22 cellular contexts compared by ENCODE assay signal in genomic region chr12:120738252-120739030, GRCh38. TPM values are rescaled to one million over a fixed set of nuclear protein-coding genes. Genes with fewer than 3 reads are reported as not detected.
DNase-seq lines count a peak whose midpoint lies in the region; ATAC-seq, FAIRE-seq and TF ChIP-seq lines count a peak whose summit lies in the region.
"Had no signal": no experiment of that assay in that cellular context is flagged by ENCODE, and none has a peak within 500 bp of the region (broad histone marks: within the 10 kb centered on the region; RNA-seq: fewer than 3 reads in every experiment).

No MANE protein-coding gene starts in this region.

- DNase-seq in Right ventricle myocardium superior (no peak), heart left ventricle (no peak), K562 (ENCODE audit: extremely low read depth in 1 of 4, low spot score in 3 of 4) (no peak), right lobe of liver (peak in 2 of 3 donors; percentile 80 to 83), type B pancreatic cell (ENCODE audit: extremely low spot score, unreplicated experiment) (no peak), OCI-M2 (lab: John Stamatoyannopoulos, UW; ENCODE audit: unreplicated experiment) (no peak), NCI-H1694 treated with DMSO at 0.1 percent for 48 hours (lab: John Stamatoyannopoulos, UW) (no peak), H9 (no peak)
- DNase-seq: Calu3; CD8-positive, alpha-beta T cell; DMS153; MV-4-11; NCI-H1417; NCI-H187; NCI-H226; NCI-H774; PC-3; SHP77 had no signal

- no peaks in the 10 kb centered on the region for H3K9me3 Mint-ChIP-seq in type B pancreatic cell
- H3K9me3 Mint-ChIP-seq in H9, result peaks cover 2% of the 10 kb centered on the region in 2 experiments; a peak in 2 of 5 replicates
- H3K9me3 Mint-ChIP-seq: CD8-positive, alpha-beta T cell had no signal

- H4K5ac ChIP-seq in H9 (ENCODE audit: insufficient read length, low read depth, low read length), result no peak overlapping the region

- H3K36me3 Mint-ChIP-seq in type B pancreatic cell (peaks cover 3% of the 10 kb centered on the region), H9 (ENCODE audit: insufficient read depth in 1 of 3, low read depth in 3 of 3) (peaks cover 2 to 6% (median 6%) of the 10 kb centered on the region in 3 experiments; a peak in 4 of 7 replicates)

- no peak for FAIRE-seq in K562 (lab: Jason Lieb, UNC)
- FAIRE-seq: GM12891 had no signal

- H3K9me1 ChIP-seq in K562 (ENCODE audit: control insufficient read depth, insufficient read depth, low read length), result no peaks in the 10 kb centered on the region

- no peaks in the 10 kb centered on the region for H3K23me2 ChIP-seq in H9 (ENCODE audit: insufficient read length, low read depth, low read length, poor library complexity, severe bottlenecking)

- H3K79me2 ChIP-seq in K562 (ENCODE audit: control insufficient read depth, insufficient read depth, low read length), result no peaks in the 10 kb centered on the region
- H3K79me2 ChIP-seq in H9 (ENCODE audit: insufficient read depth, low read length), result no peaks in the 10 kb centered on the region

- H3K18ac ChIP-seq in H9 (ENCODE audit: insufficient read length, low read depth, low read length), result no peak overlapping the region

- TF ChIP-seq EP300 in K562 (IDR thresholded peaks at IDR 0.05; ENCODE audit: low read length), result no peak

- H3K4me3 ChIP-seq in heart left ventricle (no peak overlapping the region), K562 (no peak overlapping the region), right lobe of liver (no peak overlapping the region)
- H3K4me3 ChIP-seq: BLaER1 treated with 17β-estradiol and CSF1 and Interleukin-3, amounts not matched to agents 10 nM and 100 nM; HAP-1 had no signal

- H3K27ac ChIP-seq in heart left ventricle (no peak overlapping the region), K562 (ENCODE audit: extremely low read depth, low read depth, low read length) (no peak overlapping the region), right lobe of liver (no peak overlapping the region), H9 (ENCODE audit: insufficient read length, low read depth, low read length) (no peak overlapping the region)
- H3K27ac ChIP-seq: BLaER1 treated with 17β-estradiol and CSF1 and Interleukin-3, amounts not matched to agents 10 nM and 100 nM; HL-60 had no signal

- WGBS in heart left ventricle, 4 donors, result 88 to 92% (median 90%) methylated on average over 13 to 31 of the region's 31 CpGs
- WGBS in K562 (ENCODE audit: insufficient coverage, low coverage, missing lambda C conversion rate), result 90% methylated on average over 27 of the region's 31 CpGs
- 92% methylated on average over 2 of the region's 31 CpGs for WGBS in right lobe of liver (ENCODE audit: insufficient coverage, low coverage, low lambda C conversion rate, missing lambda C conversion rate)
- no CpG with 5 or more reads among the region's 31 CpGs for WGBS in H9 (ENCODE audit: extremely low coverage, insufficient read length, low lambda C conversion rate)

- no peak overlapping the region for H3K4ac ChIP-seq in H9 (ENCODE audit: low read depth, low read length)

- TF ChIP-seq CTCF in heart left ventricle (IDR thresholded peaks at IDR 0.05) (peak in 1 of 12 donors; percentile 2), K562 (IDR thresholded peaks at IDR 0.05 in 2 of 3, conservative IDR thresholded peaks at IDR 0.05 in 1 of 3; ENCODE audit: insufficient read depth in 2 of 3, low read depth in 1 of 3, low read length in 3 of 3) (0 out of 6 replicates have a peak, but pooled peaks of 1 of the 3 experiments have one; percentile 2), right lobe of liver (IDR thresholded peaks at IDR 0.05) (no peak), type B pancreatic cell (conservative IDR thresholded peaks at IDR 0.05) (peak; percentile 8), H9 (conservative IDR thresholded peaks at IDR 0.05) (no peak)

- no peak overlapping the region for H3K9ac ChIP-seq in K562 (ENCODE audit: insufficient read depth in 1 of 2, low read depth in 2 of 2, low read length in 2 of 2)
- no peak overlapping the region for H3K9ac ChIP-seq in H9 (ENCODE audit: extremely low read depth, insufficient read length, low read length)
- H3K9ac ChIP-seq: BLaER1 treated with 17β-estradiol and CSF1 and Interleukin-3, amounts not matched to agents 10 nM and 100 nM had no signal

- H2BK15ac ChIP-seq in H9 (ENCODE audit: low read depth, low read length), result no peak overlapping the region; the same call in 1 of the 2 replicates

- intact Hi-C loops in Right ventricle myocardium superior (cut with DNase I), result no loop called here
- intact Hi-C loops in heart left ventricle (cut with DNase I), result no loop called here
- intact Hi-C loops in K562 (cut with micrococcal nuclease), result no loop called here
- intact Hi-C loops in right lobe of liver (cut with DNase I), result no loop called here

- no peak overlapping the region for H3K56ac ChIP-seq in H9 (ENCODE audit: insufficient read length, low read depth, low read length)

- no peak overlapping the region for H4K91ac ChIP-seq in H9 (ENCODE audit: insufficient read length, low read depth, low read length)

- TF ChIP-seq POLR2A in heart left ventricle (IDR thresholded peaks at IDR 0.05) (no peak), K562 (conservative IDR thresholded peaks at IDR 0.05) (no peak), right lobe of liver (IDR thresholded peaks at IDR 0.05) (no peak)

- in situ Hi-C loops in K562 (cut with MboI), result no loop called here

- POLR2A ChIA-PET in K562 (lab: Yijun Ruan, JAX), result interaction anchor here (0.5 to 0.8 kb wide), 5 partner anchors 18 to 558 kb away, joined by 3 read pairs; no protein-coding TSS in a partner anchor

- no peak overlapping the region for H3T11ph ChIP-seq in H9 (ENCODE audit: low read length)

- H4K20me1 ChIP-seq in K562 (replicated peaks; ENCODE audit: control insufficient read depth, insufficient read depth, low read length), result 0 out of 2 replicates have a peak, but pooled peaks cover 5% of the 10 kb centered on the region
- H4K20me1 ChIP-seq in H9 (ENCODE audit: control insufficient read depth, insufficient read depth, insufficient read length), result no peaks in the 10 kb centered on the region

- peaks cover 0 to 43% (median 15%) of the 10 kb centered on the region in 9 donors for H3K36me3 ChIP-seq in heart left ventricle
- H3K36me3 ChIP-seq in K562 (ENCODE audit: control insufficient read depth, insufficient read depth, low read length), result peaks cover 12% of the 10 kb centered on the region; the same call in 1 of the 3 replicates
- peaks cover 0 to 7% (median 0%) of the 10 kb centered on the region in 4 donors for H3K36me3 ChIP-seq in right lobe of liver
- H3K36me3 ChIP-seq: HAP-1 had no signal

- H3K4me1 ChIP-seq in heart left ventricle (no peaks in the 10 kb centered on the region), K562 (replicated peaks in 1 of 2; ENCODE audit: control insufficient read depth in 2 of 2, insufficient read depth in 2 of 2, low read length in 2 of 2) (peaks cover 0 to 16% of the 10 kb centered on the region in 2 experiments; a peak in 2 of 5 replicates), right lobe of liver (peaks cover 0 to 34% (median 13%) of the 10 kb centered on the region in 4 donors), H9 (ENCODE audit: insufficient read depth, low read length) (no peaks in the 10 kb centered on the region)
- H3K4me1 ChIP-seq: HAP-1 had no signal

- H2AFZ ChIP-seq in K562 (ENCODE audit: low read depth, low read length) (no peak overlapping the region), H9 (ENCODE audit: low read length) (no peak overlapping the region)

- H3K27ac Mint-ChIP-seq in type B pancreatic cell (no peak overlapping the region), H9 (peak overlapping the region in 1 of 3 experiments; percentile 95; a peak in 1 of 7 replicates)
- H3K27ac Mint-ChIP-seq: CD8-positive, alpha-beta T cell had no signal

- no peak overlapping the region for H2BK5ac ChIP-seq in H9 (ENCODE audit: insufficient read length, low read length)

- H3K27me3 Mint-ChIP-seq in type B pancreatic cell (no peaks in the 10 kb centered on the region), H9 (ENCODE audit: low read depth) (no peaks in the 10 kb centered on the region)

- no peak overlapping the region for H3K23ac ChIP-seq in H9 (ENCODE audit: insufficient read length, low read depth, low read length)

- no peak overlapping the region for H2AK5ac ChIP-seq in H9 (ENCODE audit: insufficient read length, low read length)

- no peaks in the 10 kb centered on the region for H3K27me3 ChIP-seq in heart left ventricle
- no peaks in the 10 kb centered on the region for H3K27me3 ChIP-seq in K562 (ENCODE audit: control insufficient read depth in 2 of 2, insufficient read depth in 2 of 2, low read length in 2 of 2)
- H3K27me3 ChIP-seq in right lobe of liver, result no peaks in the 10 kb centered on the region
- no peaks in the 10 kb centered on the region for H3K27me3 ChIP-seq in H9 (ENCODE audit: insufficient read depth, low read length)
- H3K27me3 ChIP-seq: BLaER1 treated with 17β-estradiol and CSF1 and Interleukin-3, amounts not matched to agents 10 nM and 100 nM had no signal

- H3K14ac ChIP-seq in H9 (ENCODE audit: insufficient read depth, low read length), result no peak overlapping the region

- H3K79me1 ChIP-seq in H9 (ENCODE audit: insufficient read depth, low read depth, low read length, poor library complexity, severe bottlenecking), result no peaks in the 10 kb centered on the region

- no peak for TF ChIP-seq RAD21 in K562 (CRISPR knock-in tag; conservative IDR thresholded peaks at IDR 0.05 in 1 of 2, IDR thresholded peaks at IDR 0.05 in 1 of 2)

- H3K9me3 ChIP-seq in heart left ventricle (no peaks in the 10 kb centered on the region), K562 (replicated peaks; ENCODE audit: control insufficient read depth, insufficient read depth, low read depth, low read length) (no peaks in the 10 kb centered on the region), right lobe of liver (no peaks in the 10 kb centered on the region), H9 (ENCODE audit: control insufficient read depth, low read depth, low read length) (no peaks in the 10 kb centered on the region)
- H3K9me3 ChIP-seq: BLaER1 treated with 17β-estradiol and CSF1 and Interleukin-3, amounts not matched to agents 10 nM and 100 nM; HAP-1 had no signal

- H2BK120ac ChIP-seq in H9 (ENCODE audit: low read depth, low read length, poor library complexity, severe bottlenecking), result no peak overlapping the region

- no peak overlapping the region for H4K8ac ChIP-seq in H9 (replicated peaks; ENCODE audit: insufficient read length, low read depth, low read length)

- H2BK20ac ChIP-seq in H9 (ENCODE audit: low read depth, low read length, poor library complexity, severe bottlenecking), result no peak overlapping the region

- BruUV-seq in K562 (replicated peaks; lab: Mats Ljungman, UMichigan), result no TSS peak

- CTCF ChIA-PET in K562 (lab: Yijun Ruan, JAX; ENCODE audit: low intra/inter-chr PET ratio), result no interaction called here

- no peak overlapping the region for H3K4me2 ChIP-seq in K562 (ENCODE audit: insufficient read depth, low read length)
- no peak overlapping the region for H3K4me2 ChIP-seq in H9 (ENCODE audit: insufficient read depth, insufficient read length, low read length)

- no peak overlapping the region for H2BK12ac ChIP-seq in H9 (ENCODE audit: insufficient read length, low read depth, low read length)

- H3K4me3 Mint-ChIP-seq in type B pancreatic cell (no peak overlapping the region), H9 (no peak overlapping the region)
- H3K4me3 Mint-ChIP-seq: CD8-positive, alpha-beta T cell had no signal

- ATAC-seq in Right ventricle myocardium superior (ENCODE audit: poor library complexity), result peak; percentile 8
- no peak for ATAC-seq in heart left ventricle
- ATAC-seq in K562, result no peak
- peak; percentile 24 to 72 (median 32) for ATAC-seq in right lobe of liver
- ATAC-seq: CD8-positive, alpha-beta T cell; PC-3 had no signal

- H3K4me1 Mint-ChIP-seq in type B pancreatic cell (ENCODE audit: unreplicated experiment), result no peaks in the 10 kb centered on the region
- no peaks in the 10 kb centered on the region for H3K4me1 Mint-ChIP-seq in H9

RNA-seq across cellular contexts. Expression of gene ACADS, which starts 12.8 kb away (rescaled TPM):
- total RNA-seq in Right ventricle myocardium superior (113 TPM), heart left ventricle (100 to 1,000 TPM in 2 of 9 donors, 10 to 100 TPM in 7; 56.7 to 213 (median 78.8) TPM), K562 (2014; rRNA removed) (20.2 and 20.3 TPM in 2 replicates), K562 (2014; rRNA removed; fragmentation: Illumina TruSeq; extraction: Trizol) (2.1 and 3.1 TPM in 2 replicates), K562 (2015; rRNA removed; fragmentation: Illumina TruSeq; extraction: Trizol) (8.8 and 9.0 TPM in 2 replicates), K562 (2021) (17.2 and 18.5 TPM in 2 replicates), right lobe of liver (100 to 1,000 TPM in 5 of 6 experiments, 10 to 100 TPM in 1; 94.1 to 172 (median 156) TPM), type B pancreatic cell (ENCODE audit: low replicate concordance) (12.1 and 16.4 TPM in 2 replicates), H9 (2021) (8.3 and 9.5 TPM in 2 replicates)
- polyA plus RNA-seq in heart left ventricle (10 to 100 TPM; 59.6 to 98.7 TPM), K562 (2011; rRNA removed) (13.6 and 14.1 TPM in 2 replicates), K562 (2014; fragmentation: Illumina TruSeq; extraction: Trizol) (3.3 and 8.3 TPM in 2 replicates), K562 (2014; fragmentation: Nextera tagmentation; extraction: Ambion mirVana) (under 1 TPM; 0.06 to 0.14 TPM), K562 (2014; rRNA removed) (18.3 and 20.3 TPM in 2 replicates)
- total RNA-seq in K562 (2011; cell fraction: chromatin; rRNA removed; ENCODE audit: low replicate concordance), result 6.2 and 32.9 TPM in 2 replicates
- 34.2 and 46.8 TPM in 2 replicates for total RNA-seq in K562 (2011; cell fraction: nucleolus; rRNA removed)
- 17.8 and 18.3 TPM in 2 replicates for total RNA-seq in K562 (2011; cell fraction: nucleoplasm; rRNA removed)
- polyA plus RNA-seq in K562 (2011; cell fraction: cytosol; rRNA removed), result 15.7 and 34.6 TPM in 2 replicates
- polyA plus RNA-seq in K562 (2011; cell fraction: nucleus; rRNA removed), result 34.9 and 56.3 TPM in 2 replicates
- 10.1 and 22.2 TPM in 2 replicates for polyA plus RNA-seq in K562 (2012)
- 2.3 and 3.0 TPM in 2 replicates for polyA minus RNA-seq in K562 (2011; rRNA and poly(A)+ RNA removed)
- 10.6 and 11.6 TPM in 2 replicates for polyA minus RNA-seq in K562 (2011; cell fraction: cytosol; rRNA and poly(A)+ RNA removed)
- 11.1 and 14.4 TPM in 2 replicates for polyA minus RNA-seq in K562 (2011; cell fraction: nucleus; rRNA and poly(A)+ RNA removed)

RNA-seq across cellular contexts. Expression of gene UNC119B, which starts 28.2 kb away (rescaled TPM):
- total RNA-seq in Right ventricle myocardium superior (13.4 TPM), heart left ventricle (10 to 100 TPM in 6 of 9 donors, 1 to 10 TPM in 3; 9.1 to 12.6 (median 10.7) TPM), K562 (2014; rRNA removed) (14.6 and 15.1 TPM in 2 replicates), K562 (2014; rRNA removed; fragmentation: Illumina TruSeq; extraction: Trizol) (11.9 and 13.8 TPM in 2 replicates), K562 (2015; rRNA removed; fragmentation: Illumina TruSeq; extraction: Trizol) (9.2 and 9.3 TPM in 2 replicates), K562 (2021) (22.2 and 25.0 TPM in 2 replicates), right lobe of liver (10 to 100 TPM in 1 of 6 experiments, 1 to 10 TPM in 5; 4.7 to 10.2 (median 6.6) TPM), type B pancreatic cell (ENCODE audit: low replicate concordance) (39.2 and 57.2 TPM in 2 replicates), H9 (2021) (51.5 and 53.5 TPM in 2 replicates)
- polyA plus RNA-seq in heart left ventricle (10 to 100 TPM in 1 of 2 donors, 1 to 10 TPM in 1; 3.9 to 13.7 TPM), K562 (2011; rRNA removed) (26.5 and 34.5 TPM in 2 replicates), K562 (2014; fragmentation: Illumina TruSeq; extraction: Trizol) (16.5 and 19.5 TPM in 2 replicates), K562 (2014; fragmentation: Nextera tagmentation; extraction: Ambion mirVana) (1 to 10 TPM; 4.0 to 6.5 TPM), K562 (2014; rRNA removed) (20.2 and 21.6 TPM in 2 replicates)
- 18.7 and 28.7 TPM in 2 replicates for total RNA-seq in K562 (2011; cell fraction: chromatin; rRNA removed; ENCODE audit: low replicate concordance)
- total RNA-seq in K562 (2011; cell fraction: nucleolus; rRNA removed), result 23.0 and 27.2 TPM in 2 replicates
- 21.1 and 23.8 TPM in 2 replicates for total RNA-seq in K562 (2011; cell fraction: nucleoplasm; rRNA removed)
- polyA plus RNA-seq in K562 (2011; cell fraction: cytosol; rRNA removed), result 23.8 and 27.8 TPM in 2 replicates
- polyA plus RNA-seq in K562 (2011; cell fraction: nucleus; rRNA removed), result 28.8 and 32.2 TPM in 2 replicates
- polyA plus RNA-seq in K562 (2012), result 17.9 and 20.1 TPM in 2 replicates
- 28.0 and 45.8 TPM in 2 replicates for polyA minus RNA-seq in K562 (2011; rRNA and poly(A)+ RNA removed)
- polyA minus RNA-seq in K562 (2011; cell fraction: cytosol; rRNA and poly(A)+ RNA removed), result 13.2 and 21.8 TPM in 2 replicates
- 17.6 and 18.5 TPM in 2 replicates for polyA minus RNA-seq in K562 (2011; cell fraction: nucleus; rRNA and poly(A)+ RNA removed)

RNA-seq across cellular contexts. Expression of gene MLEC, which starts 51.5 kb away (rescaled TPM):
- 125 TPM for total RNA-seq in Right ventricle myocardium superior
- 100 to 1,000 TPM in 7 of 9 donors, 10 to 100 TPM in 2; 91.0 to 150 (median 117) TPM for total RNA-seq in heart left ventricle
- polyA plus RNA-seq in heart left ventricle, result 100 to 1,000 TPM in 1 of 2 donors, 10 to 100 TPM in 1; 39.2 to 111 TPM
- total RNA-seq in K562 (2011; cell fraction: chromatin; rRNA removed; ENCODE audit: low replicate concordance), result 88.8 and 90.6 TPM in 2 replicates
- total RNA-seq in K562 (2011; cell fraction: nucleolus; rRNA removed), result 52.4 and 69.7 TPM in 2 replicates
- total RNA-seq in K562 (2011; cell fraction: nucleoplasm; rRNA removed), result 97.0 and 104 TPM in 2 replicates
- total RNA-seq in K562 (2014; rRNA removed), result 57.8 and 63.6 TPM in 2 replicates
- 90.7 and 93.1 TPM in 2 replicates for total RNA-seq in K562 (2014; rRNA removed; fragmentation: Illumina TruSeq; extraction: Trizol)
- total RNA-seq in K562 (2015; rRNA removed; fragmentation: Illumina TruSeq; extraction: Trizol), result 102 and 108 TPM in 2 replicates
- 92.9 and 104 TPM in 2 replicates for total RNA-seq in K562 (2021)
- polyA plus RNA-seq in K562 (2011; rRNA removed), result 40.2 and 51.9 TPM in 2 replicates
- 11.9 and 30.2 TPM in 2 replicates for polyA plus RNA-seq in K562 (2011; cell fraction: cytosol; rRNA removed)
- 22.8 and 31.1 TPM in 2 replicates for polyA plus RNA-seq in K562 (2011; cell fraction: nucleus; rRNA removed)
- 51.4 and 67.7 TPM in 2 replicates for polyA plus RNA-seq in K562 (2012)
- polyA plus RNA-seq in K562 (2014; fragmentation: Illumina TruSeq; extraction: Trizol), result 73.7 and 94.6 TPM in 2 replicates
- 10 to 100 TPM; 18.5 to 20.5 TPM for polyA plus RNA-seq in K562 (2014; fragmentation: Nextera tagmentation; extraction: Ambion mirVana)
- polyA plus RNA-seq in K562 (2014; rRNA removed), result 40.9 and 45.3 TPM in 2 replicates
- polyA minus RNA-seq in K562 (2011; rRNA and poly(A)+ RNA removed), result 68.4 and 73.2 TPM in 2 replicates
- polyA minus RNA-seq in K562 (2011; cell fraction: cytosol; rRNA and poly(A)+ RNA removed), result 40.9 and 51.9 TPM in 2 replicates
- polyA minus RNA-seq in K562 (2011; cell fraction: nucleus; rRNA and poly(A)+ RNA removed), result 6.3 and 17.9 TPM in 2 replicates
- total RNA-seq in right lobe of liver, result 100 to 1,000 TPM; 102 to 193 (median 126) TPM
- total RNA-seq in type B pancreatic cell (ENCODE audit: low replicate concordance), result 168 and 172 TPM in 2 replicates
- total RNA-seq in H9 (2021), result 181 TPM in 2 replicates

Comparison
In these comparisons a context has a peak if more than half of its experiments do, and no peak if none do; other contexts are left out.
1. ATAC-seq: peak in Right ventricle myocardium superior (single experiment) and right lobe of liver (4 of 4); none in heart left ventricle (0 of 4) and K562 (single experiment).
2. DNase-seq: peak in right lobe of liver (2 of 3); none in Right ventricle myocardium superior (single experiment), heart left ventricle (0 of 5), K562 (0 of 4), type B pancreatic cell (single experiment), OCI-M2 (single experiment), NCI-H1694 treated with DMSO at 0.1 percent for 48 hours (single experiment) and H9 (single experiment).